Comparison of ENCODE assay signal across 8 cellular contexts in the genomic region with DNA sequence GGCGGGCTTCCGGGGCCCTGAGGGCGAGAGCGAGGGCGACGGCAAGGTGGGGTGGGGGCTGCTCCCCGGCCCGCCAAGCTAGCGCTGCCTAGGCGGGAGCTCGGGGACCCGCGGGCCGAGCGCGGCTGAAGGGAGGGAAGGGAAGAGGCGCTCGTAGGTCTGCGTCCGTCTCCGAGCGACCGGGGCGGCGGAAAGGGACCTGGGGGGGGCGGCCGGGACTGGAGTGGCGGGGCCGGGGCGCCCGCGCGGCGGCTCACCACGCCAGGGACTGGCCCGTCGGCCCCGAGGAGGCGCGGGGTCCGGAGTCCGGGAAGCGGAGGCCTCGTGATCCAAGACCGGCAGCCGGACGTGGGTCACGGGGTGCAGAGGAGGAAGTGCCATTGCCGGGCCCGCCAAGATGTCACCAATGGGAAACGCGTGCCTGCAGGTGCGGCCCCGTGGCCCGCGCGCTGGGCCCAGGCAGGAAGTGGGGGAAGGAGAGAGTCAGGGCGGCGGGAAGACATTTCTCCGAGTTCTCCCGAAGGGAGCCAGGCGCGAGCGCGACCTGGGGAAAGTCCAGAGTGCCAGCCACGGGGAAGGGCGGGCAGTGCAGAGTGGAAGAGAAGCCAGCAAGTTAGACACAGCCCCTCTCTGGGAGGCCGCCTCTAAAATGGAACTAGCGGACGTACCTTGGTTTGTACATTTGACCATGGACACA. TPM values are rescaled to one million over a fixed set of nuclear protein-coding genes. Genes with fewer than 3 reads are reported as not detected.
DNase-seq lines count a peak whose midpoint lies in the region; ATAC-seq, FAIRE-seq and TF ChIP-seq lines count a peak whose summit lies in the region.

No MANE protein-coding gene starts in this region.

- FAIRE-seq in HepG2 (lab: Jason Lieb, UNC), result no peak

- peaks cover 11 to 29% of the 10 kb centered on the region in 2 experiments for H3K36me3 ChIP-seq in HepG2 (replicated peaks in 1 of 2; ENCODE audit: control insufficient read depth in 1 of 2, insufficient read depth in 2 of 2, low read length in 2 of 2)

- no peaks in the 10 kb centered on the region for H3K27me3 Mint-ChIP-seq in activated CD4-positive, alpha-beta T cell treated with anti-CD3 and anti-CD28 coated beads, Interleukin-2, amount 10 ng/mL, durations not matched to agents 24 days and 14 days

- peaks cover 72% of the 10 kb centered on the region for H3K4me1 Mint-ChIP-seq in activated CD4-positive, alpha-beta T cell treated with anti-CD3 and anti-CD28 coated beads, Interleukin-2, amount 10 ng/mL, durations not matched to agents 24 days and 14 days

- H3K27ac ChIP-seq in AG04450 (ENCODE audit: low read depth, low read length) (peak overlapping the region; percentile 80), HepG2 (ENCODE audit: extremely low read length, insufficient read depth, low read length) (peak overlapping the region; percentile 99)

- in situ Hi-C loops in HepG2 (cut with HindIII; ENCODE audit: extremely low pct_ligation_motif_present, low pct_unique_long_range_greater_than_20kb), result no loop called here

- peak overlapping the region; percentile 90 for H3K4me3 Mint-ChIP-seq in activated CD4-positive, alpha-beta T cell treated with anti-CD3 and anti-CD28 coated beads, Interleukin-2, amount 10 ng/mL, durations not matched to agents 24 days and 14 days

- peaks cover 79% of the 10 kb centered on the region for H3K4me1 ChIP-seq in HepG2 (ENCODE audit: insufficient read depth, low read length)

- TF ChIP-seq EP300 in HepG2 (IDR thresholded peaks at IDR 0.05; ENCODE audit: low read depth in 2 of 2, low read length in 2 of 2) (0 out of 4 replicates have a peak, but pooled peaks of 1 of the 2 experiments have one; percentile 48), HepG2 (CRISPR knock-in tag; IDR thresholded peaks at IDR 0.05; ENCODE audit: borderline replicate concordance) (peak; percentile 74; the same call in 1 of the 2 replicates)

- H3K4me3 ChIP-seq in AG04450 (ENCODE audit: low read depth, low read length) (peak overlapping the region; percentile 69), HepG2 (replicated peaks in 1 of 3; ENCODE audit: insufficient read depth in 1 of 3, low read depth in 2 of 3, low read length in 3 of 3) (peak overlapping the region; percentile 55 to 79 (median 55))

- intact Hi-C loops in activated CD4-positive, alpha-beta T cell treated with anti-CD3 and anti-CD28 coated beads, Interleukin-2, amount 10 ng/mL, durations not matched to agents 24 days and 14 days (cut with micrococcal nuclease), result loop anchor here (1.0 kb wide), 3 partner anchors 10 to 39 kb away; no protein-coding TSS in a partner anchor
- intact Hi-C loops in HepG2 (cut with micrococcal nuclease; ENCODE audit: unreplicated experiment), result loop anchor here (1.0 to 5.0 kb wide), 2 partner anchors 24 to 40 kb away; partner anchors contain the start of gene ZNF487

- TF ChIP-seq POLR2A in HepG2 (IDR thresholded peaks at IDR 0.05; ENCODE audit: insufficient read depth in 1 of 2, low read depth in 2 of 2, low read length in 2 of 2), result peak; percentile 54 to 78

- peak; percentile 89 for ATAC-seq in GM18907 (IDR thresholded peaks at IDR 0.05; ENCODE audit: unreplicated experiment)
- peak; percentile 75 for ATAC-seq in HG03103 (IDR thresholded peaks at IDR 0.05; ENCODE audit: low read depth, unreplicated experiment)
- ATAC-seq in HepG2, result peak; percentile 81

- peak overlapping the region; percentile 93 for H3K27ac Mint-ChIP-seq in activated CD4-positive, alpha-beta T cell treated with anti-CD3 and anti-CD28 coated beads, Interleukin-2, amount 10 ng/mL, durations not matched to agents 24 days and 14 days

- H3K79me2 ChIP-seq in HepG2 (ENCODE audit: insufficient read depth, low read length), result peaks cover 90% of the 10 kb centered on the region

- peak overlapping the region; percentile 73 for H3K4me2 ChIP-seq in HepG2 (ENCODE audit: low read depth, low read length)

- H3K9me3 ChIP-seq in AG04450 (ENCODE audit: control insufficient read depth, insufficient read depth, low read length) (no peaks in the 10 kb centered on the region), HepG2 (ENCODE audit: low read length) (no peaks in the 10 kb centered on the region)

- under 1% methylated on average over 32 of the region's 70 CpGs for WGBS in HepG2 (ENCODE audit: low lambda C conversion rate)

- POLR2A ChIA-PET in AG04450 (lab: Yijun Ruan, JAX), result interaction anchor here (0.7 to 2.3 kb wide), 7 partner anchors 9 to 287 kb away, joined by 3 to 21 read pairs (median 4); partner anchors contain the start of genes CSGALNACT2 and HNRNPF
- POLR2A ChIA-PET in HepG2 (lab: Yijun Ruan, JAX), result interaction anchor here (0.7 to 5.6 kb wide), 12 partner anchors 9 to 43 kb away, joined by 3 to 51 read pairs (median 14); partner anchors contain the start of genes HNRNPF and ZNF487

- H4K20me1 ChIP-seq in HepG2 (ENCODE audit: insufficient read depth, low read length), result peaks cover 79% of the 10 kb centered on the region

- peaks cover 70% of the 10 kb centered on the region for H3K36me3 Mint-ChIP-seq in activated CD4-positive, alpha-beta T cell treated with anti-CD3 and anti-CD28 coated beads, Interleukin-2, amount 10 ng/mL, durations not matched to agents 24 days and 14 days (ENCODE audit: low read depth)

- no TSS peak for BruUV-seq in HepG2 (replicated peaks; lab: Mats Ljungman, UMichigan)

- no peaks in the 10 kb centered on the region for H3K27me3 ChIP-seq in AG04450 (ENCODE audit: control insufficient read depth, insufficient read depth, low read length)
- no peaks in the 10 kb centered on the region; a peak in 1 of 5 replicates for H3K27me3 ChIP-seq in HepG2 (ENCODE audit: control insufficient read depth in 1 of 2, insufficient read depth in 2 of 2, low read length in 2 of 2)

- TF ChIP-seq CTCF in AG04450 (IDR thresholded peaks at IDR 0.05; ENCODE audit: low read depth, low read length), result no peak
- no peak for TF ChIP-seq CTCF in HepG2 (CRISPR knock-in tag; IDR thresholded peaks at IDR 0.05)

- H3K9me3 Mint-ChIP-seq in activated CD4-positive, alpha-beta T cell treated with anti-CD3 and anti-CD28 coated beads, Interleukin-2, amount 10 ng/mL, durations not matched to agents 24 days and 14 days, result no peaks in the 10 kb centered on the region

- no peak; the same call in none of the 2 replicates for TF ChIP-seq RAD21 in HepG2 (CRISPR knock-in tag; IDR thresholded peaks at IDR 0.05)

- peak overlapping the region; percentile 96 for H3K9ac ChIP-seq in HepG2 (ENCODE audit: insufficient read depth, low read depth, low read length)

- DNase-seq in AG04450 (ENCODE audit: low read depth, low spot score), result no peak
- DNase-seq in NCI-H446 treated with DMSO at 0.1 percent for 48 hours (lab: John Stamatoyannopoulos, UW), result peak; percentile 58
- peak; percentile 95 for DNase-seq in activated CD4-positive, alpha-beta T cell treated with anti-CD3 and anti-CD28 coated beads, Interleukin-2, amount 10 ng/mL, durations not matched to agents 24 days and 14 days
- peak; percentile 93 for DNase-seq in dermis blood vessel endothelial cell
- peak; percentile 92 for DNase-seq in HepG2 (ENCODE audit: low spot score)
- peak; percentile 82 for DNase-seq in stimulated activated CD4-positive, alpha-beta T cell treated with anti-CD3 and anti-CD28 coated beads, Interleukin-4, amount 100 ng/mL, for 24 hours

- CTCF ChIA-PET in AG04450 (lab: Charles Lee) (interaction anchor here (0.6 to 0.7 kb wide), 2 partner anchors 22 to 1338 kb away, joined by 4 to 12 read pairs; no protein-coding TSS in a partner anchor), HepG2 (lab: Yijun Ruan, JAX; ENCODE audit: low intra/inter-chr PET ratio, low total read pairs) (no interaction called here)

- no peak overlapping the region for H2AFZ ChIP-seq in HepG2 (ENCODE audit: low read length)

RNA-seq across cellular contexts. Expression of gene HNRNPF, which starts 11.9 kb away (rescaled TPM):
- 160 and 178 TPM in 2 replicates for polyA plus RNA-seq in AG04450 (2011; rRNA removed)
- 191 and 197 TPM in 2 replicates for polyA minus RNA-seq in AG04450 (2011; rRNA and poly(A)+ RNA removed)
- 513 and 516 TPM in 2 replicates for total RNA-seq in activated CD4-positive, alpha-beta T cell treated with anti-CD3 and anti-CD28 coated beads, Interleukin-2, amount 10 ng/mL, durations not matched to agents 24 days and 14 days
- total RNA-seq in dermis blood vessel endothelial cell, result 280 and 325 TPM in 2 replicates
- 308 and 449 TPM in 2 replicates for total RNA-seq in HepG2 (2016; rRNA removed; fragmentation: Illumina TruSeq; extraction: Trizol)
- total RNA-seq in HepG2 (2016; cell fraction: cytosol; rRNA removed; fragmentation: Illumina TruSeq; extraction: Trizol; ENCODE audit: low read depth), result 44.9 and 49.9 TPM in 2 replicates
- total RNA-seq in HepG2 (2016; cell fraction: insoluble cytoplasmic fraction; rRNA removed; fragmentation: Illumina TruSeq; extraction: Trizol), result 322 and 435 TPM in 2 replicates
- total RNA-seq in HepG2 (2016; cell fraction: membrane; rRNA removed; fragmentation: Illumina TruSeq; extraction: Trizol), result 123 and 131 TPM in 2 replicates
- total RNA-seq in HepG2 (2016; cell fraction: nucleus; rRNA removed; fragmentation: Illumina TruSeq; extraction: Trizol), result 111 and 121 TPM in 2 replicates
- 166 and 177 TPM in 2 replicates for polyA plus RNA-seq in HepG2 (2011; rRNA removed)
- polyA plus RNA-seq in HepG2 (2011; cell fraction: cytosol; rRNA removed), result 147 and 166 TPM in 2 replicates
- polyA plus RNA-seq in HepG2 (2011; cell fraction: nucleus; rRNA removed), result 137 and 153 TPM in 2 replicates
- polyA plus RNA-seq in HepG2 (2012), result 134 and 169 TPM in 2 replicates
- 19.5 and 22.4 TPM in 2 replicates for polyA plus RNA-seq in HepG2 (2016; cell fraction: cytosol; fragmentation: Illumina TruSeq; extraction: Trizol; ENCODE audit: low read depth)
- 388 and 410 TPM in 2 replicates for polyA plus RNA-seq in HepG2 (2016; cell fraction: insoluble cytoplasmic fraction; fragmentation: Illumina TruSeq; extraction: Trizol; ENCODE audit: low read depth)
- polyA plus RNA-seq in HepG2 (2016; cell fraction: membrane; fragmentation: Illumina TruSeq; extraction: Trizol; ENCODE audit: low read depth), result 49.0 and 51.7 TPM in 2 replicates
- polyA plus RNA-seq in HepG2 (2016; cell fraction: nucleus; fragmentation: Illumina TruSeq; extraction: Trizol; ENCODE audit: insufficient read depth, low read depth), result 178 and 179 TPM in 2 replicates
- polyA minus RNA-seq in HepG2 (2011; rRNA and poly(A)+ RNA removed; ENCODE audit: low replicate concordance), result 271 and 284 TPM in 2 replicates
- 121 and 128 TPM in 2 replicates for polyA minus RNA-seq in HepG2 (2011; cell fraction: cytosol; rRNA and poly(A)+ RNA removed)
- polyA minus RNA-seq in HepG2 (2011; cell fraction: nucleus; rRNA and poly(A)+ RNA removed), result 64.2 and 75.8 TPM in 2 replicates

RNA-seq across cellular contexts. Expression of gene FXYD4, which starts 25.6 kb away (rescaled TPM):
- not detected in 2 replicates for polyA plus RNA-seq in AG04450 (2011; rRNA removed)
- not detected in 2 replicates for polyA minus RNA-seq in AG04450 (2011; rRNA and poly(A)+ RNA removed)
- total RNA-seq in activated CD4-positive, alpha-beta T cell treated with anti-CD3 and anti-CD28 coated beads, Interleukin-2, amount 10 ng/mL, durations not matched to agents 24 days and 14 days, result not detected in 2 replicates
- total RNA-seq in dermis blood vessel endothelial cell, result not detected in 2 replicates
- not detected in 2 replicates for total RNA-seq in HepG2 (2016; rRNA removed; fragmentation: Illumina TruSeq; extraction: Trizol)
- not detected in 2 replicates for total RNA-seq in HepG2 (2016; cell fraction: cytosol; rRNA removed; fragmentation: Illumina TruSeq; extraction: Trizol; ENCODE audit: low read depth)
- total RNA-seq in HepG2 (2016; cell fraction: insoluble cytoplasmic fraction; rRNA removed; fragmentation: Illumina TruSeq; extraction: Trizol), result not detected in 2 replicates
- total RNA-seq in HepG2 (2016; cell fraction: membrane; rRNA removed; fragmentation: Illumina TruSeq; extraction: Trizol), result not detected in 2 replicates
- not detected in 2 replicates for total RNA-seq in HepG2 (2016; cell fraction: nucleus; rRNA removed; fragmentation: Illumina TruSeq; extraction: Trizol)
- not detected in 2 replicates for polyA plus RNA-seq in HepG2 (2011; rRNA removed)
- not detected in 2 replicates for polyA plus RNA-seq in HepG2 (2011; cell fraction: cytosol; rRNA removed)
- not detected in 2 replicates for polyA plus RNA-seq in HepG2 (2011; cell fraction: nucleus; rRNA removed)
- not detected in 2 replicates for polyA plus RNA-seq in HepG2 (2012)
- polyA plus RNA-seq in HepG2 (2016; cell fraction: cytosol; fragmentation: Illumina TruSeq; extraction: Trizol; ENCODE audit: low read depth), result not detected in 2 replicates
- polyA plus RNA-seq in HepG2 (2016; cell fraction: insoluble cytoplasmic fraction; fragmentation: Illumina TruSeq; extraction: Trizol; ENCODE audit: low read depth), result not detected in 2 replicates
- polyA plus RNA-seq in HepG2 (2016; cell fraction: membrane; fragmentation: Illumina TruSeq; extraction: Trizol; ENCODE audit: low read depth), result not detected in 2 replicates
- polyA plus RNA-seq in HepG2 (2016; cell fraction: nucleus; fragmentation: Illumina TruSeq; extraction: Trizol; ENCODE audit: insufficient read depth, low read depth), result not detected in 2 replicates
- 0.21 TPM in 1 of 2 replicates, not detected in the other for polyA minus RNA-seq in HepG2 (2011; rRNA and poly(A)+ RNA removed; ENCODE audit: low replicate concordance)
- not detected in 2 replicates for polyA minus RNA-seq in HepG2 (2011; cell fraction: cytosol; rRNA and poly(A)+ RNA removed)
- polyA minus RNA-seq in HepG2 (2011; cell fraction: nucleus; rRNA and poly(A)+ RNA removed), result not detected in 2 replicates

RNA-seq across cellular contexts. Expression of gene ZNF487, which starts 39.8 kb away (rescaled TPM):
- polyA plus RNA-seq in AG04450 (2011; rRNA removed), result 3.2 and 4.4 TPM in 2 replicates
- polyA minus RNA-seq in AG04450 (2011; rRNA and poly(A)+ RNA removed), result 1.4 and 2.8 TPM in 2 replicates
- total RNA-seq in activated CD4-positive, alpha-beta T cell treated with anti-CD3 and anti-CD28 coated beads, Interleukin-2, amount 10 ng/mL, durations not matched to agents 24 days and 14 days, result 1.5 and 1.6 TPM in 2 replicates
- total RNA-seq in dermis blood vessel endothelial cell, result 2.7 TPM in 2 replicates
- 6.1 and 7.4 TPM in 2 replicates for total RNA-seq in HepG2 (2016; rRNA removed; fragmentation: Illumina TruSeq; extraction: Trizol)
- 3.3 and 6.4 TPM in 2 replicates for total RNA-seq in HepG2 (2016; cell fraction: cytosol; rRNA removed; fragmentation: Illumina TruSeq; extraction: Trizol; ENCODE audit: low read depth)
- 6.3 and 8.8 TPM in 2 replicates for total RNA-seq in HepG2 (2016; cell fraction: insoluble cytoplasmic fraction; rRNA removed; fragmentation: Illumina TruSeq; extraction: Trizol)
- 5.5 and 7.7 TPM in 2 replicates for total RNA-seq in HepG2 (2016; cell fraction: membrane; rRNA removed; fragmentation: Illumina TruSeq; extraction: Trizol)
- 3.5 and 6.0 TPM in 2 replicates for total RNA-seq in HepG2 (2016; cell fraction: nucleus; rRNA removed; fragmentation: Illumina TruSeq; extraction: Trizol)
- polyA plus RNA-seq in HepG2 (2011; rRNA removed), result 6.6 and 8.8 TPM in 2 replicates
- polyA plus RNA-seq in HepG2 (2011; cell fraction: cytosol; rRNA removed), result 3.6 and 5.2 TPM in 2 replicates
- polyA plus RNA-seq in HepG2 (2011; cell fraction: nucleus; rRNA removed), result 1.8 and 13.7 TPM in 2 replicates
- 2.6 and 3.3 TPM in 2 replicates for polyA plus RNA-seq in HepG2 (2012)
- 5.4 and 5.7 TPM in 2 replicates for polyA plus RNA-seq in HepG2 (2016; cell fraction: cytosol; fragmentation: Illumina TruSeq; extraction: Trizol; ENCODE audit: low read depth)
- 5.9 and 7.2 TPM in 2 replicates for polyA plus RNA-seq in HepG2 (2016; cell fraction: insoluble cytoplasmic fraction; fragmentation: Illumina TruSeq; extraction: Trizol; ENCODE audit: low read depth)
- 6.0 and 8.7 TPM in 2 replicates for polyA plus RNA-seq in HepG2 (2016; cell fraction: membrane; fragmentation: Illumina TruSeq; extraction: Trizol; ENCODE audit: low read depth)
- polyA plus RNA-seq in HepG2 (2016; cell fraction: nucleus; fragmentation: Illumina TruSeq; extraction: Trizol; ENCODE audit: insufficient read depth, low read depth), result 4.2 and 8.8 TPM in 2 replicates
- 3.5 and 7.7 TPM in 2 replicates for polyA minus RNA-seq in HepG2 (2011; rRNA and poly(A)+ RNA removed; ENCODE audit: low replicate concordance)
- 1.1 and 1.7 TPM in 2 replicates for polyA minus RNA-seq in HepG2 (2011; cell fraction: cytosol; rRNA and poly(A)+ RNA removed)
- 4.8 and 6.7 TPM in 2 replicates for polyA minus RNA-seq in HepG2 (2011; cell fraction: nucleus; rRNA and poly(A)+ RNA removed)
